ENCODE assay signal across 35 cellular contexts in genomic region chr1:207719209-207719608, GRCh38.
"Had no signal": no experiment of that assay in that cellular context is flagged by ENCODE, and none has a peak within 500 bp of the region (broad histone marks: within the 10 kb centered on the region; RNA-seq: fewer than 3 reads in every experiment).

No MANE protein-coding gene starts in this region.

- H3K27ac ChIP-seq: ascending aorta, cardiac muscle cell, VCaP had no signal

- H3K4me1 Mint-ChIP-seq: activated B cell treated with CpG ODN at 0.5 μM for 24 hours; activated CD4-positive, alpha-beta memory T cell treated with anti-CD3 and anti-CD28 coated beads, Interleukin-2, amount 10 ng/mL, durations not matched to agents 7 days and 5 days; activated CD4-positive, alpha-beta T cell treated with anti-CD3 and anti-CD28 coated beads, Interleukin-2, amount 10 ng/mL, durations not matched to agents 7 days and 5 days; activated CD8-positive, alpha-beta memory T cell treated with anti-CD3 and anti-CD28 coated beads, Interleukin-2, amount 10 ng/mL, durations not matched to agents 7 days and 5 days; activated naive CD4-positive, alpha-beta T cell treated with anti-CD3 and anti-CD28 coated beads, Interleukin-2, amount 10 ng/mL, durations not matched to agents 7 days and 5 days; activated naive CD4-positive, alpha-beta T cell treated with anti-CD3 and anti-CD28 coated beads, Interleukin-2, amount 50 U/mL, for 24 hours; activated naive CD8-positive, alpha-beta T cell treated with anti-CD3 and anti-CD28 coated beads, Interleukin-2, amount 10 ng/mL, durations not matched to agents 7 days and 5 days; activated naive CD8-positive, alpha-beta T cell treated with anti-CD3 and anti-CD28 coated beads, Interleukin-2, amount 50 U/mL, for 24 hours; brain; central memory CD8-positive, alpha-beta T cell had no signal

- H3K27ac Mint-ChIP-seq: activated B cell treated with CpG ODN at 0.5 μM for 24 hours; activated CD4-positive, alpha-beta memory T cell treated with anti-CD3 and anti-CD28 coated beads, Interleukin-2, amount 10 ng/mL, durations not matched to agents 7 days and 5 days; activated CD4-positive, alpha-beta T cell treated with anti-CD3 and anti-CD28 coated beads, Interleukin-2, amount 10 ng/mL, durations not matched to agents 7 days and 5 days; activated CD8-positive, alpha-beta memory T cell treated with anti-CD3 and anti-CD28 coated beads, Interleukin-2, amount 10 ng/mL, durations not matched to agents 7 days and 5 days; activated CD8-positive, alpha-beta T cell treated with anti-CD3 and anti-CD28 coated beads, Interleukin-2, amount 10 ng/mL, durations not matched to agents 7 days and 5 days; activated naive CD4-positive, alpha-beta T cell treated with anti-CD3 and anti-CD28 coated beads, Interleukin-2, amount 10 ng/mL, durations not matched to agents 7 days and 5 days; activated naive CD4-positive, alpha-beta T cell treated with anti-CD3 and anti-CD28 coated beads, Interleukin-2, amount 50 U/mL, for 24 hours; activated naive CD8-positive, alpha-beta T cell; activated naive CD8-positive, alpha-beta T cell treated with anti-CD3 and anti-CD28 coated beads, Interleukin-2, amount 10 ng/mL, durations not matched to agents 7 days and 5 days; activated naive CD8-positive, alpha-beta T cell treated with anti-CD3 and anti-CD28 coated beads, Interleukin-2, amount 50 U/mL, for 24 hours; activated T-cell treated with anti-CD3 and anti-CD28 coated beads, Interleukin-2, amount 50 U/mL, for 24 hours; activated T-helper 2 cell treated with anti-CD3 and anti-CD28 coated beads, Interferon-gamma antibody, Interleukin-2, Interleukin-4, amounts not matched to agents 10 μg/mL and 5 μg/mL and 100 μg/mL, durations not matched to agents 14 hours and 24 hours and 36 hours; brain; T-helper 1 cell treated with Interleukin-12 subunit alpha and Interleukin-12 subunit beta and Interleukin-4 antibody, amounts not matched to agents 30 μg/mL and 1 μg/mL, for 36 hours; T-helper 2 cell treated with Interferon-gamma antibody and Interleukin-4, amounts not matched to agents 5 μg/mL and 100 μg/mL, for 36 hours had no signal

- ATAC-seq: activated CD8-positive, alpha-beta memory T cell treated with anti-CD3 and anti-CD28 coated beads, Interleukin-2, amount 10 ng/mL, durations not matched to agents 7 days and 5 days; activated CD8-positive, alpha-beta T cell treated with anti-CD3 and anti-CD28 coated beads, Interleukin-2, amount 10 ng/mL, durations not matched to agents 7 days and 5 days; activated naive CD8-positive, alpha-beta T cell treated with anti-CD3 and anti-CD28 coated beads, Interleukin-2, amount 50 U/mL, for 24 hours had no signal

- H3K4me3 Mint-ChIP-seq: activated B cell treated with CpG ODN at 0.5 μM for 24 hours; activated CD4-positive, alpha-beta memory T cell treated with anti-CD3 and anti-CD28 coated beads, Interleukin-2, amount 10 ng/mL, durations not matched to agents 7 days and 5 days; activated CD4-positive, alpha-beta T cell treated with anti-CD3 and anti-CD28 coated beads, Interleukin-2, amount 10 ng/mL, durations not matched to agents 7 days and 5 days; activated CD8-positive, alpha-beta memory T cell treated with anti-CD3 and anti-CD28 coated beads, Interleukin-2, amount 10 ng/mL, durations not matched to agents 7 days and 5 days; activated CD8-positive, alpha-beta T cell treated with anti-CD3 and anti-CD28 coated beads, Interleukin-2, amount 10 ng/mL, durations not matched to agents 7 days and 5 days; activated naive CD4-positive, alpha-beta T cell treated with anti-CD3 and anti-CD28 coated beads, Interleukin-2, amount 10 ng/mL, durations not matched to agents 7 days and 5 days; activated naive CD4-positive, alpha-beta T cell treated with anti-CD3 and anti-CD28 coated beads, Interleukin-2, amount 50 U/mL, for 24 hours; activated naive CD8-positive, alpha-beta T cell; activated naive CD8-positive, alpha-beta T cell treated with anti-CD3 and anti-CD28 coated beads, Interleukin-2, amount 10 ng/mL, durations not matched to agents 7 days and 5 days; activated naive CD8-positive, alpha-beta T cell treated with anti-CD3 and anti-CD28 coated beads, Interleukin-2, amount 50 U/mL, for 24 hours; activated T-cell treated with anti-CD3 and anti-CD28 coated beads, Interleukin-2, amount 50 U/mL, for 24 hours; brain; central memory CD8-positive, alpha-beta T cell; T-helper 1 cell treated with Interleukin-12 subunit alpha and Interleukin-12 subunit beta and Interleukin-4 antibody, amounts not matched to agents 30 μg/mL and 1 μg/mL, for 36 hours; T-helper 2 cell treated with Interferon-gamma antibody and Interleukin-4, amounts not matched to agents 5 μg/mL and 100 μg/mL, for 36 hours had no signal

- H3K9me3 ChIP-seq: ascending aorta had no signal

- H3K9me3 Mint-ChIP-seq: activated B cell treated with CpG ODN at 0.5 μM for 24 hours; activated CD4-positive, alpha-beta memory T cell treated with anti-CD3 and anti-CD28 coated beads, Interleukin-2, amount 10 ng/mL, durations not matched to agents 7 days and 5 days; activated naive CD4-positive, alpha-beta T cell treated with anti-CD3 and anti-CD28 coated beads, Interleukin-2, amount 50 U/mL, for 24 hours; activated naive CD8-positive, alpha-beta T cell treated with anti-CD3 and anti-CD28 coated beads, Interleukin-2, amount 50 U/mL, for 24 hours; activated T-helper 2 cell treated with anti-CD3 and anti-CD28 coated beads, Interferon-gamma antibody, Interleukin-2, Interleukin-4, amounts not matched to agents 10 μg/mL and 5 μg/mL and 100 μg/mL, durations not matched to agents 14 hours and 24 hours and 36 hours; central memory CD8-positive, alpha-beta T cell; T-helper 1 cell treated with Interleukin-12 subunit alpha and Interleukin-12 subunit beta and Interleukin-4 antibody, amounts not matched to agents 30 μg/mL and 1 μg/mL, for 36 hours; T-helper 2 cell treated with Interferon-gamma antibody and Interleukin-4, amounts not matched to agents 5 μg/mL and 100 μg/mL, for 36 hours had no signal

- H3K27me3 Mint-ChIP-seq: activated B cell treated with CpG ODN at 0.5 μM for 24 hours; activated CD8-positive, alpha-beta memory T cell treated with anti-CD3 and anti-CD28 coated beads, Interleukin-2, amount 10 ng/mL, durations not matched to agents 7 days and 5 days; activated naive CD4-positive, alpha-beta T cell treated with anti-CD3 and anti-CD28 coated beads, Interleukin-2, amount 10 ng/mL, durations not matched to agents 7 days and 5 days; activated naive CD4-positive, alpha-beta T cell treated with anti-CD3 and anti-CD28 coated beads, Interleukin-2, amount 50 U/mL, for 24 hours; activated naive CD8-positive, alpha-beta T cell; activated naive CD8-positive, alpha-beta T cell treated with anti-CD3 and anti-CD28 coated beads, Interleukin-2, amount 50 U/mL, for 24 hours; activated T-cell treated with anti-CD3 and anti-CD28 coated beads, Interleukin-2, amount 50 U/mL, for 24 hours had no signal

- H3K4me1 ChIP-seq: ascending aorta had no signal

- H3K36me3 Mint-ChIP-seq: activated CD8-positive, alpha-beta memory T cell treated with anti-CD3 and anti-CD28 coated beads, Interleukin-2, amount 10 ng/mL, durations not matched to agents 7 days and 5 days; activated naive CD4-positive, alpha-beta T cell treated with anti-CD3 and anti-CD28 coated beads, Interleukin-2, amount 10 ng/mL, durations not matched to agents 7 days and 5 days; activated naive CD4-positive, alpha-beta T cell treated with anti-CD3 and anti-CD28 coated beads, Interleukin-2, amount 50 U/mL, for 24 hours; activated naive CD8-positive, alpha-beta T cell; activated naive CD8-positive, alpha-beta T cell treated with anti-CD3 and anti-CD28 coated beads, Interleukin-2, amount 10 ng/mL, durations not matched to agents 7 days and 5 days; brain had no signal

- H3K4me3 ChIP-seq: ascending aorta, cardiac muscle cell had no signal

- H3K36me3 ChIP-seq: ascending aorta, cardiac muscle cell had no signal

- DNase-seq: activated B cell treated with CpG ODN at 0.5 μM for 24 hours; activated CD4-positive, alpha-beta memory T cell treated with anti-CD3 and anti-CD28 coated beads, Interleukin-2, amount 10 ng/mL, durations not matched to agents 7 days and 5 days; activated CD4-positive, alpha-beta T cell treated with anti-CD3 and anti-CD28 coated beads for 4 hours; activated CD4-positive, alpha-beta T cell treated with anti-CD3 and anti-CD28 coated beads, Interleukin-2, amount 10 ng/mL, durations not matched to agents 7 days and 5 days; activated CD4-positive, alpha-beta T cell treated with anti-CD3 and anti-CD28 coated beads, Interleukin-2, amount 50 U/mL, for 48 hours; activated CD4-positive, CD25-positive, alpha-beta regulatory T cell treated with anti-CD3 and anti-CD28 coated beads, Interleukin-2, amount 50 U/mL, for 72 hours; activated CD8-positive, alpha-beta memory T cell treated with anti-CD3 and anti-CD28 coated beads for 24 hours; activated CD8-positive, alpha-beta memory T cell treated with anti-CD3 and anti-CD28 coated beads, Interleukin-2, amount 10 ng/mL, durations not matched to agents 7 days and 5 days; activated CD8-positive, alpha-beta memory T cell treated with anti-CD3 and anti-CD28 coated beads, Interleukin-2, amount 50 U/mL, for 48 hours; activated CD8-positive, alpha-beta T cell treated with anti-CD3 and anti-CD28 coated beads, Interleukin-2, amount 10 ng/mL, durations not matched to agents 7 days and 5 days; activated effector memory CD4-positive, alpha-beta T cell treated with Interleukin-2 at 50 U/mL for 16 hours; activated gamma-delta T cell; activated naive CD4-positive, alpha-beta T cell treated with anti-CD3 and anti-CD28 coated beads, Interleukin-2, amount 10 ng/mL, durations not matched to agents 7 days and 5 days; activated naive CD4-positive, alpha-beta T cell treated with Interleukin-2 at 50 U/mL for 16 hours; activated naive CD8-positive, alpha-beta T cell treated with anti-CD3 and anti-CD28 coated beads, Interleukin-2, amount 10 ng/mL, durations not matched to agents 7 days and 5 days; activated naive CD8-positive, alpha-beta T cell treated with anti-CD3 and anti-CD28 coated beads, Interleukin-2, amount 50 U/mL, for 24 hours; activated T-cell treated with anti-CD3 and anti-CD28 coated beads, Interleukin-2, amount 50 U/mL, for 24 hours; activated T-cell treated with anti-CD3 and anti-CD28 coated beads, Interleukin-2, amount 50 U/mL, for 48 hours; amygdala; anterior cingulate cortex; caudate nucleus; cerebellar nuclear complex; T-helper 1 cell; T-helper 2 cell; T-helper 9 cell had no signal

- H3K27me3 ChIP-seq: ascending aorta, cardiac muscle cell had no signal
